In genomic region chr11:9176550-9176949, GRCh38 we compare ENCODE assay signal across 27 cellular contexts.
DNase-seq lines count a peak whose midpoint lies in the region; ATAC-seq and TF ChIP-seq lines count a peak whose summit lies in the region.
"Had no signal": no experiment of that assay in that cellular context is flagged by ENCODE, and none has a peak within 500 bp of the region (broad histone marks: within the 10 kb centered on the region; RNA-seq: fewer than 3 reads in every experiment).

No MANE protein-coding gene starts in this region.

- no peak for TF ChIP-seq POLR2A in vagina (IDR thresholded peaks at IDR 0.05)

- H3K27ac ChIP-seq in GM23338 (ENCODE audit: low read depth) (peak overlapping the region; percentile 56; the same call in 1 of the 2 replicates), dorsolateral prefrontal cortex (peak overlapping the region in 48 of 59 donors; percentile 3 to 85 (median 66)), substantia nigra (ENCODE audit: low read depth, low read length, poor library complexity, severe bottlenecking) (peak overlapping the region; percentile 32), vagina (no peak overlapping the region)
- H3K27ac ChIP-seq: ascending aorta, cardiac muscle cell, coronary artery, pancreas, skin epidermis, testis had no signal

- no peak overlapping the region for H3K4me3 ChIP-seq in GM23338
- no peak overlapping the region for H3K4me3 ChIP-seq in dorsolateral prefrontal cortex
- H3K4me3 ChIP-seq in vagina, result no peak overlapping the region
- H3K4me3 ChIP-seq: ascending aorta, cardiac muscle cell, coronary artery, pancreas, skin epidermis, testis had no signal

- H3K4me2 ChIP-seq in GM23338, result no peak overlapping the region

- peaks cover 68% of the 10 kb centered on the region for H3K36me3 Mint-ChIP-seq in activated naive CD4-positive, alpha-beta T cell treated with anti-CD3 and anti-CD28 coated beads, Interleukin-2, amount 10 ng/mL, durations not matched to agents 7 days and 5 days
- peaks cover 50% of the 10 kb centered on the region for H3K36me3 Mint-ChIP-seq in GM23338 (ENCODE audit: low read depth)

- no peaks in the 10 kb centered on the region for H3K9me3 Mint-ChIP-seq in activated naive CD4-positive, alpha-beta T cell treated with anti-CD3 and anti-CD28 coated beads, Interleukin-2, amount 10 ng/mL, durations not matched to agents 7 days and 5 days
- no peaks in the 10 kb centered on the region for H3K9me3 Mint-ChIP-seq in GM23338
- H3K9me3 Mint-ChIP-seq: CD8-positive, alpha-beta T cell; effector memory CD8-positive, alpha-beta T cell; memory B cell; stimulated activated naive B cell treated with anti-CD40 and anti-IgM and Interleukin-4, amounts not matched to agents 10 μg/mL and 1 μg/mL and 100 μg/mL, for 72 hours had no signal

- H3K27ac Mint-ChIP-seq in activated naive CD4-positive, alpha-beta T cell treated with anti-CD3 and anti-CD28 coated beads, Interleukin-2, amount 10 ng/mL, durations not matched to agents 7 days and 5 days, result peak overlapping the region; percentile 3
- H3K27ac Mint-ChIP-seq in GM23338, result no peak overlapping the region
- H3K27ac Mint-ChIP-seq: activated naive CD8-positive, alpha-beta T cell treated with anti-CD3 and anti-CD28 coated beads for 36 hours; B cell; CD8-positive, alpha-beta T cell; effector memory CD8-positive, alpha-beta T cell; memory B cell; stimulated activated naive B cell treated with anti-CD40 and anti-IgM and Interleukin-4, amounts not matched to agents 10 μg/mL and 1 μg/mL and 100 μg/mL, for 72 hours had no signal

- TF ChIP-seq CTCF in GM23338 (conservative IDR thresholded peaks at IDR 0.05; ENCODE audit: low read depth in 2 of 2), result no peak
- no peak for TF ChIP-seq CTCF in dorsolateral prefrontal cortex (IDR thresholded peaks at IDR 0.05 in 54 of 56, conservative IDR thresholded peaks at IDR 0.05 in 2 of 56; ENCODE audit: low read depth in 1 of 56, partially characterized antibody in 56 of 56)
- no peak for TF ChIP-seq CTCF in vagina (IDR thresholded peaks at IDR 0.05)

- no peaks in the 10 kb centered on the region for H3K27me3 ChIP-seq in GM23338 (ENCODE audit: insufficient read depth)
- no peaks in the 10 kb centered on the region for H3K27me3 ChIP-seq in dorsolateral prefrontal cortex
- no peaks in the 10 kb centered on the region for H3K27me3 ChIP-seq in vagina
- H3K27me3 ChIP-seq: ascending aorta, cardiac muscle cell, pancreas, testis had no signal

- H4K20me1 ChIP-seq in GM23338 (replicated peaks; ENCODE audit: insufficient read depth), result no peaks in the 10 kb centered on the region

- no peak overlapping the region for H3K4me3 Mint-ChIP-seq in activated naive CD4-positive, alpha-beta T cell treated with anti-CD3 and anti-CD28 coated beads, Interleukin-2, amount 10 ng/mL, durations not matched to agents 7 days and 5 days
- H3K4me3 Mint-ChIP-seq in GM23338, result no peak overlapping the region
- H3K4me3 Mint-ChIP-seq: activated naive CD8-positive, alpha-beta T cell treated with anti-CD3 and anti-CD28 coated beads for 36 hours; B cell; CD8-positive, alpha-beta T cell; effector memory CD8-positive, alpha-beta T cell; memory B cell; stimulated activated naive B cell treated with anti-CD40 and anti-IgM and Interleukin-4, amounts not matched to agents 10 μg/mL and 1 μg/mL and 100 μg/mL, for 72 hours had no signal

- H3K36me3 ChIP-seq in GM23338 (ENCODE audit: insufficient read depth), result peaks cover 15% of the 10 kb centered on the region
- H3K36me3 ChIP-seq in vagina, result peaks cover 0 to 20% of the 10 kb centered on the region in 2 donors

- H3K9me2 ChIP-seq in GM23338 (ENCODE audit: insufficient read depth), result no peaks in the 10 kb centered on the region

- no peak overlapping the region for H2AFZ ChIP-seq in GM23338

- DNase-seq in activated naive CD4-positive, alpha-beta T cell treated with anti-CD3 and anti-CD28 coated beads, Interleukin-2, amount 10 ng/mL, durations not matched to agents 7 days and 5 days, result no peak
- DNase-seq in activated naive CD4-positive, alpha-beta T cell treated with anti-CD3 and anti-CD28 coated beads, Interleukin-2, amount 50 U/mL, for 16 hours, result no peak
- DNase-seq in GM23338 (ENCODE audit: low spot score) (no peak), dorsolateral prefrontal cortex (no peak), substantia nigra (lab: John Stamatoyannopoulos, UW) (no peak), NCI-H510A (lab: John Stamatoyannopoulos, UW) (no peak), vagina (ENCODE audit: extremely low spot score in 2 of 2) (no peak)
- DNase-seq: ACHN; activated CD4-positive, alpha-beta T cell treated with anti-CD3 and anti-CD28 coated beads for 4 hours; activated naive CD8-positive, alpha-beta T cell treated with anti-CD3 and anti-CD28 coated beads for 36 hours; CD8-positive, alpha-beta T cell; effector memory CD8-positive, alpha-beta T cell; hypothalamus; NCI-H146; NCI-H226; NCI-H774; pancreas; SIG-M5; stimulated activated naive B cell treated with anti-CD40 and anti-IgM and Interleukin-4, amounts not matched to agents 10 μg/mL and 1 μg/mL and 100 μg/mL, for 72 hours; SW 1271; testis had no signal

- no peaks in the 10 kb centered on the region for H3F3A ChIP-seq in GM23338 (replicated peaks; ENCODE audit: low read depth)

- H3K4me1 ChIP-seq in GM23338 (ENCODE audit: insufficient read depth) (no peaks in the 10 kb centered on the region), vagina (no peaks in the 10 kb centered on the region)
- H3K4me1 ChIP-seq: ascending aorta, pancreas, testis had no signal

- no peaks in the 10 kb centered on the region for H3K9me3 ChIP-seq in vagina
- H3K9me3 ChIP-seq: ascending aorta, pancreas, testis had no signal

- intact Hi-C loops in dorsolateral prefrontal cortex (cut with DNase I) (loop anchor here in 1 of 2 donors (10.0 kb wide), 1 partner anchor 138 kb away; the partner anchor contains the start of gene TMEM41B), vagina (cut with DNase I) (no loop called here)

- H3K79me2 ChIP-seq in GM23338 (replicated peaks; ENCODE audit: insufficient read depth), result no peaks in the 10 kb centered on the region

- ATAC-seq in GM23338, result no peak
- ATAC-seq: CD8-positive, alpha-beta T cell; effector memory CD8-positive, alpha-beta T cell; pancreas; stimulated activated naive B cell treated with anti-CD40 and anti-IgM and Interleukin-4, amounts not matched to agents 10 μg/mL and 1 μg/mL and 100 μg/mL, for 72 hours had no signal

- no peaks in the 10 kb centered on the region for H3K27me3 Mint-ChIP-seq in activated naive CD4-positive, alpha-beta T cell treated with anti-CD3 and anti-CD28 coated beads, Interleukin-2, amount 10 ng/mL, durations not matched to agents 7 days and 5 days
- H3K27me3 Mint-ChIP-seq in GM23338 (ENCODE audit: insufficient read depth, low read depth, poor library complexity), result peaks cover 2% of the 10 kb centered on the region
- H3K27me3 Mint-ChIP-seq: activated naive CD8-positive, alpha-beta T cell treated with anti-CD3 and anti-CD28 coated beads for 36 hours; B cell; effector memory CD8-positive, alpha-beta T cell; memory B cell; stimulated activated naive B cell treated with anti-CD40 and anti-IgM and Interleukin-4, amounts not matched to agents 10 μg/mL and 1 μg/mL and 100 μg/mL, for 72 hours had no signal

- CTCF ChIA-PET in activated naive CD4-positive, alpha-beta T cell treated with anti-CD3 and anti-CD28 coated beads, Interleukin-2, amount 10 ng/mL, durations not matched to agents 7 days and 5 days (lab: Charles Lee), result interaction anchor here (1.2 to 1.5 kb wide), 2 partner anchors 9 to 330 kb away, joined by 4 to 6 read pairs; no protein-coding TSS in a partner anchor

- no peaks in the 10 kb centered on the region for H3K4me1 Mint-ChIP-seq in activated naive CD4-positive, alpha-beta T cell treated with anti-CD3 and anti-CD28 coated beads, Interleukin-2, amount 10 ng/mL, durations not matched to agents 7 days and 5 days
- peaks cover 5% of the 10 kb centered on the region; the same call in 2 of the 3 replicates for H3K4me1 Mint-ChIP-seq in GM23338
- H3K4me1 Mint-ChIP-seq: B cell, memory B cell had no signal

TF ChIP-seq in GM23338, 12 proteins besides CTCF, POLR2A, EP300 and RAD21:
- no peak for TF ChIP-seq ZNF331 (CRISPR knock-in tag; IDR thresholded peaks at IDR 0.05; ENCODE audit: low read depth)
TF ChIP-seq in GM23338: peak in this region for 0.
